ENCODE assay signal across 13 cellular contexts in the genomic region with DNA sequence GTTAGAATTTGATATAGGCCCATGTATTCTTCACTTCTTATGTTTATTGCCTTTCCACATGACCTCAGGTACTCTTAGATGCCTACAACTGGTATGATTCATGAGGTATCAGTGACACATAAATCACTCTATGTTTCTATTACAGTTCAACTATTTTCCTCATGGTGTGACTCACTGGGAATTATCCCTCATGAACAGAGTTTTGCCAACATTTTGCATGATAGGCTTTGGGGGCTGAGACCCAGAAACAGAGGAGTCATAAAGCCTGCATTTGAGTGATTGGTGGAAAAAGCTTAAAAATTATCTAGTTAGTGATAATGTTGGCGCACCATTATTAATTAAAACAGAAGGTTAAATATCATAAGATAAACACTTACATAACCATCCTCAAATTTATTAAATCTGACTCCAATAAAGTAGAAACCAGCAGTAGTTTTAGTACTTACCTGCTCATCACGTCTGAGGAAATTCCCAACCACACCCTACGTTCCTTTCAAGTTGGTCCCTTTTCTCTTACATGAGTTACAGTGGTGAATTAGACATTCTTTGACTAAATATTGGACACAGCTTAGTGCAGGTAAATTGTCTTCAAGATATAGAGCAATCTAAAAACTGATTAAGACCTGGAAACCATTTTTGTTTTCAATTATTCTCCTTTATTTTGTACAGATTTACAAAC.
A peak's percentile ranks its signal among the peaks of the same experiment; 100 is the strongest.
DNase-seq lines count a peak whose midpoint lies in the region; ATAC-seq, FAIRE-seq and TF ChIP-seq lines count a peak whose summit lies in the region.
"Had no signal": no experiment of that assay in that cellular context is flagged by ENCODE, and none has a peak within 500 bp of the region (broad histone marks: within the 10 kb centered on the region; RNA-seq: fewer than 3 reads in every experiment).

No MANE protein-coding gene starts in this region.

- H3K4me1 Mint-ChIP-seq in natural killer cell = peaks cover 0 to 3% of the 10 kb centered on the region in 2 donors
- H3K4me1 Mint-ChIP-seq in nephron progenitor cell = peaks cover 14% of the 10 kb centered on the region

- TF ChIP-seq CTCF in fibroblast of the aortic adventitia (IDR thresholded peaks at IDR 0.05; ENCODE audit: insufficient read depth, low read length) = no peak
- no peak for TF ChIP-seq CTCF in natural killer cell (IDR thresholded peaks at IDR 0.05)
- no peak for TF ChIP-seq CTCF in nephron progenitor cell (IDR thresholded peaks at IDR 0.05)

- H3K27ac Mint-ChIP-seq in natural killer cell (no peak overlapping the region), nephron progenitor cell (no peak overlapping the region)

- ATAC-seq in GM21360 (IDR thresholded peaks at IDR 0.05; ENCODE audit: unreplicated experiment) (peak; percentile 35), GM21528 (IDR thresholded peaks at IDR 0.05; ENCODE audit: low FRiP score, unreplicated experiment) (no peak), natural killer cell (no peak)

- H3K4me3 Mint-ChIP-seq in natural killer cell (no peak overlapping the region), nephron progenitor cell (no peak overlapping the region)

- peak; percentile 86 for FAIRE-seq in RCC 7860 (lab: Jason Lieb, UNC)

- H3K27me3 Mint-ChIP-seq in natural killer cell (ENCODE audit: low read depth in 2 of 2) = no peaks in the 10 kb centered on the region
- H3K27me3 Mint-ChIP-seq in nephron progenitor cell (ENCODE audit: low read depth, poor library complexity) = peaks cover 4% of the 10 kb centered on the region

- no peaks in the 10 kb centered on the region for H3K36me3 Mint-ChIP-seq in natural killer cell
- H3K36me3 Mint-ChIP-seq in nephron progenitor cell (ENCODE audit: low read depth) = no peaks in the 10 kb centered on the region

- no peaks in the 10 kb centered on the region for H3K9me3 Mint-ChIP-seq in natural killer cell
- H3K9me3 Mint-ChIP-seq in nephron progenitor cell = no peaks in the 10 kb centered on the region

- in situ Hi-C loops in ACHN (cut with HindIII; ENCODE audit: low pct_ligation_motif_present, low pct_unique_long_range_greater_than_20kb, low sequenced_read_pairs) = no loop called here

- no peak overlapping the region for H3K4me3 ChIP-seq in fibroblast of the aortic adventitia (ENCODE audit: low read depth, low read length)
- H3K4me3 ChIP-seq: BLaER1, dorsolateral prefrontal cortex, upper lobe of left lung had no signal

- DNase-seq in ACHN (peak; percentile 8), RCC 7860 (ENCODE audit: low spot score) (peak; percentile 74), fibroblast of the aortic adventitia (ENCODE audit: low read depth) (peak; percentile 78), DMS153 (lab: John Stamatoyannopoulos, UW) (no peak), natural killer cell (no peak), nephron progenitor cell (no peak)
- DNase-seq: dorsolateral prefrontal cortex, islet precursor cell, NCI-H187 treated with DMSO at 0.1 percent for 48 hours, upper lobe of left lung had no signal

- intact Hi-C loops in natural killer cell (cut with micrococcal nuclease) = no loop called here

Comparison
In these comparisons a context has a peak if more than half of its experiments do, and no peak if none do; other contexts are left out.
1. DNase-seq: peak in ACHN (single experiment), RCC 7860 (single experiment) and fibroblast of the aortic adventitia (single experiment); none in DMS153 (single experiment), natural killer cell (single experiment) and nephron progenitor cell (single experiment).